Comparison of ENCODE assay signal across 23 cellular contexts in the genomic region with DNA sequence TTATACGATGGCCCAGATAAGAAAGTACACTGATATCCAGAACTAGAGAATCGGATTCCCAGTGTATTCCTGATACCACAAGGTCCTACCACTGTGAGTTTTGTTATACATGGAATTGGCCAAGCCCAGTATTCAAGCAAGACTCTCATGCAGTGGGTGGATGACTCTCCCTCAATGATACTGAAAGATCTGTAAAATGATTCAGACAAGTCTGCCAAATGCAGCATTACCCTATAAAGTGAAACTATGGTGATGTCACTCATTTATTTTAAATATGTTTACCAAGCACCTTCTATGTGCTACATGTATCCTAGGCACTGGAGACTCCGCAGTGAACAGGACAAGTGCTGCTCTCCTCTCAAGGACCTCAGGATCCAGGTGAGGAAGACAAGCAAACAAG. TPM values are rescaled to one million over a fixed set of nuclear protein-coding genes. Genes with fewer than 3 reads are reported as not detected.
"Had no signal": no experiment of that assay in that cellular context is flagged by ENCODE, and none has a peak within 500 bp of the region (broad histone marks: within the 10 kb centered on the region; RNA-seq: fewer than 3 reads in every experiment).

No MANE protein-coding gene starts in this region.

- DNase-seq: activated CD4-positive, alpha-beta T cell treated with anti-CD3 and anti-CD28 coated beads for 1 hour; activated CD8-positive, alpha-beta memory T cell treated with anti-CD3 and anti-CD28 coated beads, Interleukin-2, amount 10 ng/mL, durations not matched to agents 7 days and 5 days; activated CD8-positive, alpha-beta T cell treated with anti-CD3 and anti-CD28 coated beads, Interleukin-2, amount 10 ng/mL, durations not matched to agents 7 days and 5 days; dorsolateral prefrontal cortex; effector memory CD4-positive, alpha-beta T cell; foreskin fibroblast; heart left ventricle; hypothalamus; left ventricle myocardium inferior; posterior cingulate gyrus; right cardiac atrium; stimulated activated CD4-positive, alpha-beta T cell treated with anti-CD3 and anti-CD28 coated beads, Interleukin-15, amount 100 ng/mL, for 24 hours; stimulated activated CD4-positive, alpha-beta T cell treated with anti-CD3 and anti-CD28 coated beads, Interleukin-2, amount 100 ng/mL, for 24 hours; stimulated activated naive CD4-positive, alpha-beta T cell; T-helper 2 cell had no signal

- H3K27ac Mint-ChIP-seq: activated CD8-positive, alpha-beta memory T cell treated with anti-CD3 and anti-CD28 coated beads, Interleukin-2, amount 10 ng/mL, durations not matched to agents 7 days and 5 days; activated CD8-positive, alpha-beta T cell treated with anti-CD3 and anti-CD28 coated beads, Interleukin-2, amount 10 ng/mL, durations not matched to agents 7 days and 5 days; activated naive CD8-positive, alpha-beta T cell; brain; nephron; WTC11 had no signal

- H3K36me3 Mint-ChIP-seq: activated CD8-positive, alpha-beta memory T cell treated with anti-CD3 and anti-CD28 coated beads, Interleukin-2, amount 10 ng/mL, durations not matched to agents 7 days and 5 days; activated naive CD8-positive, alpha-beta T cell; brain; WTC11 had no signal

- ATAC-seq: activated CD8-positive, alpha-beta memory T cell treated with anti-CD3 and anti-CD28 coated beads, Interleukin-2, amount 10 ng/mL, durations not matched to agents 7 days and 5 days; activated CD8-positive, alpha-beta T cell treated with anti-CD3 and anti-CD28 coated beads, Interleukin-2, amount 10 ng/mL, durations not matched to agents 7 days and 5 days; heart left ventricle; right cardiac atrium; WTC11 had no signal

- H3K4me3 Mint-ChIP-seq: activated CD8-positive, alpha-beta memory T cell treated with anti-CD3 and anti-CD28 coated beads, Interleukin-2, amount 10 ng/mL, durations not matched to agents 7 days and 5 days; activated CD8-positive, alpha-beta T cell treated with anti-CD3 and anti-CD28 coated beads, Interleukin-2, amount 10 ng/mL, durations not matched to agents 7 days and 5 days; activated naive CD8-positive, alpha-beta T cell; brain; nephron; WTC11 had no signal

- H3K4me3 ChIP-seq: ascending aorta, coronary artery, dorsolateral prefrontal cortex, heart left ventricle, left ventricle myocardium inferior, lung, tibial nerve had no signal

- H3K9me3 Mint-ChIP-seq: WTC11 had no signal

- H3K4me1 Mint-ChIP-seq: activated CD8-positive, alpha-beta memory T cell treated with anti-CD3 and anti-CD28 coated beads, Interleukin-2, amount 10 ng/mL, durations not matched to agents 7 days and 5 days; nephron had no signal

RNA-seq across cellular contexts. Expression of gene MYO5B, which starts 22.6 kb away (rescaled TPM):
- total RNA-seq: activated CD8-positive, alpha-beta T cell treated with anti-CD3 and anti-CD28 coated beads, Interleukin-2, amount 10 ng/mL, durations not matched to agents 7 days and 5 days had no signal
